ENCODE assay signal across 14 cellular contexts in genomic region chr13:66886248-66886647, GRCh38.
DNase-seq lines count a peak whose midpoint lies in the region; ATAC-seq and TF ChIP-seq lines count a peak whose summit lies in the region.
"Had no signal": no experiment of that assay in that cellular context is flagged by ENCODE, and none has a peak within 500 bp of the region (broad histone marks: within the 10 kb centered on the region; RNA-seq: fewer than 3 reads in every experiment).

No MANE protein-coding gene starts in this region.

- H3K9me2 ChIP-seq in GM23248 (ENCODE audit: insufficient read depth) = no peaks in the 10 kb centered on the region

- no peaks in the 10 kb centered on the region for H3K4me1 ChIP-seq in GM23248 (ENCODE audit: insufficient read depth)
- H3K4me1 ChIP-seq in BE2C = peaks cover 12% of the 10 kb centered on the region

- no peak overlapping the region for H3K9ac ChIP-seq in GM23248

- H3K27me3 ChIP-seq in GM23248 (replicated peaks; ENCODE audit: insufficient read depth) (no peaks in the 10 kb centered on the region), BE2C (no peaks in the 10 kb centered on the region)

- H4K20me1 ChIP-seq in GM23248 (ENCODE audit: insufficient read depth) = no peaks in the 10 kb centered on the region

- no peak overlapping the region for H2AFZ ChIP-seq in GM23248

- no peak for ATAC-seq in GM18861 (IDR thresholded peaks at IDR 0.05; ENCODE audit: unreplicated experiment)
- ATAC-seq: activated CD8-positive, alpha-beta T cell treated with anti-CD3 and anti-CD28 coated beads, Interleukin-2, amount 10 ng/mL, durations not matched to agents 7 days and 5 days had no signal

- no peak overlapping the region for H3K4me3 ChIP-seq in GM23248
- H3K4me3 ChIP-seq in BE2C (ENCODE audit: low read depth, low read length) = no peak overlapping the region

- no peaks in the 10 kb centered on the region for H3K36me3 ChIP-seq in GM23248 (ENCODE audit: low read depth)
- no peaks in the 10 kb centered on the region for H3K36me3 ChIP-seq in BE2C

- TF ChIP-seq CTCF in BE2C (IDR thresholded peaks at IDR 0.05; ENCODE audit: low read depth, low read length) = no peak

- in situ Hi-C loops in GM23248 (cut with MboI) = no loop called here

- H3K4me2 ChIP-seq in GM23248 (ENCODE audit: unreplicated experiment) = no peak overlapping the region

- H3F3A ChIP-seq in GM23248 (ENCODE audit: insufficient read depth) = no peaks in the 10 kb centered on the region

- H3K9me3 ChIP-seq in GM23248 (ENCODE audit: low read depth) = no peaks in the 10 kb centered on the region
- no peaks in the 10 kb centered on the region for H3K9me3 ChIP-seq in BE2C

- DNase-seq in COR-L47 (lab: John Stamatoyannopoulos, UW) (peak; percentile 5), NCI-H1105 (lab: John Stamatoyannopoulos, UW) (peak; percentile 51), astrocyte of the hippocampus (ENCODE audit: low read depth, low spot score) (peak; percentile 38), midbrain (lab: John Stamatoyannopoulos, UW) (peak; percentile 85), dedifferentiated amniotic fluid mesenchymal stem cell (ENCODE audit: extremely low spot score) (no peak), GM23248 (no peak), BE2C (no peak)
- DNase-seq: activated CD8-positive, alpha-beta T cell treated with anti-CD3 and anti-CD28 coated beads, Interleukin-2, amount 10 ng/mL, durations not matched to agents 7 days and 5 days; activated gamma-delta T cell; HFFc6; left cardiac atrium; NCI-H526 treated with DMSO at 0.1 percent for 48 hours had no signal

- H3K79me2 ChIP-seq in GM23248 (ENCODE audit: insufficient read depth) = no peaks in the 10 kb centered on the region

- WGBS in GM23248 (ENCODE audit: low coverage in 1 of 2, low lambda C conversion rate in 2 of 2, missing lambda C conversion rate in 2 of 2), 2 experiments = 10 to 11% methylated on average over 4 of the region's 4 CpGs

- no peak overlapping the region for H3K27ac ChIP-seq in GM23248
- H3K27ac ChIP-seq: C4-2B had no signal

Comparison
In these comparisons a context has a peak if more than half of its experiments do, and no peak if none do; other contexts are left out.
1. DNase-seq: peak in COR-L47 (single experiment), NCI-H1105 (single experiment), astrocyte of the hippocampus (single experiment) and midbrain (single experiment); none in dedifferentiated amniotic fluid mesenchymal stem cell (single experiment), GM23248 (single experiment) and BE2C (single experiment).